In genomic region chr2:71494091-71494490, GRCh38 we compare ENCODE assay signal across 23 cellular contexts. TPM values are rescaled to one million over a fixed set of nuclear protein-coding genes. Genes with fewer than 3 reads are reported as not detected.
"Had no signal": no experiment of that assay in that cellular context is flagged by ENCODE, and none has a peak within 500 bp of the region (broad histone marks: within the 10 kb centered on the region; RNA-seq: fewer than 3 reads in every experiment).

No MANE protein-coding gene starts in this region.

- H3K4me1 Mint-ChIP-seq: T-cell had no signal

- H3K27ac Mint-ChIP-seq: T-cell had no signal

- DNase-seq: Karpas-422; KG1; MG63; NCI-H1092 treated with DMSO at 0.1 percent for 48 hours; NCI-H1436; NCI-H187; NCI-H2029; NCI-H2081 treated with DMSO at 0.1 percent for 48 hours; NCI-H2171; NCI-H226; NCI-H446; NCI-H510A; NCI-H524 treated with DMSO at 0.1 percent for 48 hours; NK-92 treated with Interleukin-12 subunit alpha and Interleukin-12 subunit beta, amount 100 ng/mL, for 24 hours; SHP77; SK-N-SH; SW 1271; T-cell had no signal

- H3K36me3 Mint-ChIP-seq: T-cell had no signal

- H3K27ac ChIP-seq: RWPE1 had no signal

- H3K4me3 Mint-ChIP-seq: T-cell had no signal

- H3K27me3 ChIP-seq: MG63 had no signal

- H3K9me3 ChIP-seq: MG63, SK-N-SH had no signal

- H3K9ac ChIP-seq: SK-N-SH had no signal

- H3K36me3 ChIP-seq: MG63 had no signal

- ATAC-seq: Panc1, PC-3, T-cell had no signal

- H3K9me3 Mint-ChIP-seq: T-cell had no signal

- H3K4me3 ChIP-seq: MG63 had no signal

- H3K4me2 ChIP-seq: SK-N-SH had no signal

RNA-seq across cellular contexts. Expression of gene DYSF, which starts 40.7 kb away (rescaled TPM):
- total RNA-seq: HT-29, OCI-LY7 had no signal
